Comparison of ENCODE assay signal across 8 cellular contexts in genomic region chr5:141846031-141846430, GRCh38.
DNase-seq lines count a peak whose midpoint lies in the region; ATAC-seq lines count a peak whose summit lies in the region.

No MANE protein-coding gene starts in this region.

- H3K36me3 ChIP-seq in neuron (ENCODE audit: insufficient read depth, low read length): no peaks in the 10 kb centered on the region

- no peaks in the 10 kb centered on the region for H3K9me3 ChIP-seq in neuron (ENCODE audit: low read length)

- H3K4me1 ChIP-seq in neuron (ENCODE audit: insufficient read depth, low read length): peaks cover 35% of the 10 kb centered on the region

- DNase-seq in ELF-1 (ENCODE audit: low read depth, low spot score): peak; percentile 73
- DNase-seq in NCI-H1694 (lab: John Stamatoyannopoulos, UW): peak; percentile 32
- DNase-seq in caudate nucleus (lab: John Stamatoyannopoulos, UW): peak in 60 of 61 donors; percentile 6 to 95 (median 73)
- no peak for DNase-seq in activated T-cell treated with anti-CD3 and anti-CD28 coated beads, Interleukin-2, amount 50 U/mL, for 48 hours
- no peak for DNase-seq in activated effector memory CD4-positive, alpha-beta T cell treated with Interleukin-2 at 50 U/mL for 16 hours
- DNase-seq in stimulated activated CD8-positive, alpha-beta memory T cell treated with anti-CD3 and anti-CD28 coated beads, Interleukin-4, amount 100 ng/mL, for 48 hours: no peak

- H2AFZ ChIP-seq in neuron (ENCODE audit: low read depth, low read length): peak overlapping the region; percentile 40

- H3K27me3 ChIP-seq in neuron (ENCODE audit: insufficient read depth, low read length): no peaks in the 10 kb centered on the region

- no peak for ATAC-seq in GM19397 (IDR thresholded peaks at IDR 0.05; ENCODE audit: unreplicated experiment)

- H3K4me3 ChIP-seq in neuron (ENCODE audit: low read length): peak overlapping the region; percentile 14

- H3K27ac ChIP-seq in caudate nucleus (ENCODE audit: low read depth, low read length): peak overlapping the region; percentile 62

Comparison
In these comparisons a context has a peak if more than half of its experiments do, and no peak if none do; other contexts are left out.
1. DNase-seq: peak in ELF-1 (single experiment), NCI-H1694 (single experiment) and caudate nucleus (60 of 61); none in activated T-cell treated with anti-CD3 and anti-CD28 coated beads, Interleukin-2, amount 50 U/mL, for 48 hours (0 of 2), activated effector memory CD4-positive, alpha-beta T cell treated with Interleukin-2 at 50 U/mL for 16 hours (single experiment) and stimulated activated CD8-positive, alpha-beta memory T cell treated with anti-CD3 and anti-CD28 coated beads, Interleukin-4, amount 100 ng/mL, for 48 hours (single experiment).